In the genomic region with DNA sequence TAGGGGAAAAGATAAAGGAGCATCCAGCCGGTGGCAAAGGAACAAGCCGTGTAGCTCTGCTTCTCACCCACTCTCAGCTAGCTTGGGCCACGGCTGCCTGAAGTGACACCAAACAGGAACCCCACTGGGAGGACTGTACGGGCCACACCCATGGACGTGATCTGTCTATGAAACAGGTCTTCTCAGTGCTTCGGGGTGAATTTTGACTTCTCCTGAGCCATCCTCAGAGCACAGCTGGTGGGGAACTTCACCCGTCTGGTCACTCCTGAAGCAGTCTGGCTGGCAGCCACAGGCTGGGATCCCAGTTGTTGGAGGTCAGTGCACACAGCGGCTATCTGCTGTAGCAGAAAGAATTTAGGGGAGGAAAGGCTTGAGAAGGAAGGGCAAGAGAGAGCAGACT, we compare ENCODE assay signal across 13 cellular contexts.
A peak's percentile ranks its signal among the peaks of the same experiment; 100 is the strongest.
DNase-seq lines count a peak whose midpoint lies in the region; ATAC-seq and TF ChIP-seq lines count a peak whose summit lies in the region.
"Had no signal": no experiment of that assay in that cellular context is flagged by ENCODE, and none has a peak within 500 bp of the region (broad histone marks: within the 10 kb centered on the region; RNA-seq: fewer than 3 reads in every experiment).

No MANE protein-coding gene starts in this region.

- 9 to 14% methylated on average over 8 of the region's 8 CpGs for WGBS in aorta, 2 donors

- no peak for ATAC-seq in stimulated activated naive CD8-positive, alpha-beta T cell treated with anti-CD3 and anti-CD28 coated beads, Interleukin-15, amount 100 ng/mL, for 72 hours
- ATAC-seq in stimulated activated naive CD8-positive, alpha-beta T cell treated with anti-CD3 and anti-CD28 coated beads, Interleukin-15, Interleukin-2, amounts not matched to agents 100 U/mL and 50 U/mL, for 24 hours, result no peak
- ATAC-seq in aorta (ENCODE audit: low FRiP score) (peak; percentile 5), HG03342 (IDR thresholded peaks at IDR 0.05; ENCODE audit: unreplicated experiment) (no peak)

- peaks cover 60% of the 10 kb centered on the region for H3K4me1 Mint-ChIP-seq in stimulated activated naive CD8-positive, alpha-beta T cell treated with anti-CD3 and anti-CD28 coated beads, Interleukin-15, amount 100 ng/mL, for 72 hours
- peaks cover 64% of the 10 kb centered on the region for H3K4me1 Mint-ChIP-seq in chondrocyte (ENCODE audit: low read depth)

- H3K27me3 ChIP-seq in aorta (ENCODE audit: control insufficient read depth in 1 of 2, insufficient read depth in 2 of 2, low read length in 1 of 2), result no peaks in the 10 kb centered on the region
- H3K27me3 ChIP-seq: BLaER1, brain microvascular endothelial cell had no signal

- DNase-seq in stimulated activated naive CD8-positive, alpha-beta T cell treated with anti-CD3 and anti-CD28 coated beads, Interleukin-15, amount 100 ng/mL, for 72 hours, result no peak
- no peak for DNase-seq in stimulated activated naive CD8-positive, alpha-beta T cell treated with anti-CD3 and anti-CD28 coated beads, Interleukin-15, Interleukin-2, amounts not matched to agents 100 U/mL and 50 U/mL, for 24 hours
- no peak for DNase-seq in chondrocyte (ENCODE audit: low spot score)
- DNase-seq in myocyte (ENCODE audit: low read depth), result peak; percentile 33
- DNase-seq in aorta, result no peak
- DNase-seq in stimulated activated CD4-positive, alpha-beta T cell treated with anti-CD3 and anti-CD28 coated beads, Interleukin-4, amount 100 ng/mL, for 4 hours, result no peak
- DNase-seq in activated naive CD4-positive, alpha-beta T cell treated with anti-CD3 and anti-CD28 coated beads, Interleukin-2, amount 50 U/mL, for 16 hours, result no peak
- DNase-seq: brain microvascular endothelial cell, NCI-H2171, SHP77 treated with DMSO at 0.1 percent for 48 hours had no signal

- peak overlapping the region; percentile 49 to 79 for H3K27ac Mint-ChIP-seq in stimulated activated naive CD8-positive, alpha-beta T cell treated with anti-CD3 and anti-CD28 coated beads, Interleukin-15, amount 100 ng/mL, for 72 hours
- peak overlapping the region; percentile 100 for H3K27ac Mint-ChIP-seq in chondrocyte (ENCODE audit: unreplicated experiment)

- no peaks in the 10 kb centered on the region for H3K9me3 ChIP-seq in aorta (ENCODE audit: control insufficient read depth, low read length)

- no peaks in the 10 kb centered on the region for H3K27me3 Mint-ChIP-seq in stimulated activated naive CD8-positive, alpha-beta T cell treated with anti-CD3 and anti-CD28 coated beads, Interleukin-15, amount 100 ng/mL, for 72 hours
- H3K27me3 Mint-ChIP-seq in chondrocyte (ENCODE audit: low read depth), result no peaks in the 10 kb centered on the region

- H3K36me3 Mint-ChIP-seq in chondrocyte (ENCODE audit: low read depth), result peaks cover 25% of the 10 kb centered on the region

- H3K4me3 Mint-ChIP-seq in stimulated activated naive CD8-positive, alpha-beta T cell treated with anti-CD3 and anti-CD28 coated beads, Interleukin-15, amount 100 ng/mL, for 72 hours, result no peak overlapping the region
- peak overlapping the region; percentile 70 for H3K4me3 Mint-ChIP-seq in chondrocyte (ENCODE audit: unreplicated experiment)

- TF ChIP-seq CTCF in chondrocyte (IDR thresholded peaks at IDR 0.05), result no peak

- H3K4me3 ChIP-seq in aorta (ENCODE audit: low read length in 2 of 2), result no peak overlapping the region
- H3K4me3 ChIP-seq: BLaER1 had no signal

- intact Hi-C loops in aorta (cut with DNase I), result loop anchor here (5.0 to 10.0 kb wide), 4 partner anchors 65 to 238 kb away; no protein-coding TSS in a partner anchor

- H3K36me3 ChIP-seq in aorta (ENCODE audit: control insufficient read depth in 1 of 2, insufficient read depth in 2 of 2, low read length in 1 of 2), result no peaks in the 10 kb centered on the region
- H3K36me3 ChIP-seq: brain microvascular endothelial cell had no signal

- peak overlapping the region; percentile 6 to 74 for H3K27ac ChIP-seq in aorta (ENCODE audit: low read depth in 1 of 2, low read length in 2 of 2)
- H3K27ac ChIP-seq: BLaER1, brain microvascular endothelial cell, parathyroid adenoma had no signal

- peaks cover 3 to 5% of the 10 kb centered on the region in 2 donors for H3K4me1 ChIP-seq in aorta (ENCODE audit: control insufficient read depth in 1 of 2, insufficient read depth in 2 of 2, low read length in 2 of 2)

- peaks cover 7 to 20% of the 10 kb centered on the region in 2 donors for H3K9me3 Mint-ChIP-seq in stimulated activated naive CD8-positive, alpha-beta T cell treated with anti-CD3 and anti-CD28 coated beads, Interleukin-15, amount 100 ng/mL, for 72 hours
- peaks cover 11% of the 10 kb centered on the region for H3K9me3 Mint-ChIP-seq in chondrocyte (ENCODE audit: low read depth)
